ENCODE assay signal across 8 cellular contexts in genomic region chr6:21665436-21666199, GRCh38.
A peak's percentile ranks its signal among the peaks of the same experiment; 100 is the strongest.
DNase-seq lines count a peak whose midpoint lies in the region; ATAC-seq and TF ChIP-seq lines count a peak whose summit lies in the region.

No MANE protein-coding gene starts in this region.

- H3K4me1 ChIP-seq in A673 (ENCODE audit: insufficient read depth, low read length, poor library complexity, severe bottlenecking) (peaks cover 19% of the 10 kb centered on the region), HUES64 (ENCODE audit: insufficient read depth, low read length) (peaks cover 26% of the 10 kb centered on the region), mucosa of stomach (ENCODE audit: control insufficient read depth, insufficient read depth, low read length) (no peaks in the 10 kb centered on the region)

- DNase-seq in A673 (ENCODE audit: low spot score) (no peak), dermis blood vessel endothelial cell (peak; percentile 13), COLO829 (ENCODE audit: low spot score) (no peak), GM10266 (ENCODE audit: extremely low spot score) (no peak)

- H3K9ac ChIP-seq in HUES64 (ENCODE audit: low read depth, low read length) (peak overlapping the region; percentile 92), mucosa of stomach (ENCODE audit: low read length) (no peak overlapping the region)

- no peaks in the 10 kb centered on the region for H3K36me3 ChIP-seq in A673 (ENCODE audit: insufficient read depth, low read length, poor library complexity, severe bottlenecking)
- peaks cover 20% of the 10 kb centered on the region for H3K36me3 ChIP-seq in HUES64 (ENCODE audit: insufficient read depth, low read length)
- no peaks in the 10 kb centered on the region for H3K36me3 ChIP-seq in mucosa of stomach (ENCODE audit: control insufficient read depth, insufficient read depth, low read length)

- H3K9me3 ChIP-seq in A673 (ENCODE audit: low read depth, low read length, poor library complexity, severe bottlenecking) = no peaks in the 10 kb centered on the region
- no peaks in the 10 kb centered on the region for H3K9me3 ChIP-seq in HUES64 (ENCODE audit: insufficient read depth, low read depth, low read length)
- no peaks in the 10 kb centered on the region for H3K9me3 ChIP-seq in mucosa of stomach (ENCODE audit: control insufficient read depth, low read length)

- H3K27me3 ChIP-seq in A673 (replicated peaks; ENCODE audit: insufficient read depth, low read depth, low read length, poor library complexity) (peaks cover 78% of the 10 kb centered on the region), HUES64 (ENCODE audit: insufficient read depth, low read length) (peaks cover 22% of the 10 kb centered on the region), mucosa of stomach (ENCODE audit: control insufficient read depth, insufficient read depth, low read length) (peaks cover 59% of the 10 kb centered on the region)

- under 1% methylated on average over 35 of the region's 35 CpGs for WGBS in HUES64

- ATAC-seq in HG03378 (IDR thresholded peaks at IDR 0.05; ENCODE audit: unreplicated experiment) (no peak), GM19351 (IDR thresholded peaks at IDR 0.05; ENCODE audit: unreplicated experiment) (no peak)

- POLR2A ChIA-PET in A673 (lab: Charles Lee; ENCODE audit: low non-redundant PET) = no interaction called here

- H3K4me3 ChIP-seq in A673 (ENCODE audit: low read depth, low read length, poor library complexity, severe bottlenecking) (peak overlapping the region; percentile 41), HUES64 (ENCODE audit: low read length) (peak overlapping the region; percentile 99), mucosa of stomach (ENCODE audit: low read length) (peak overlapping the region; percentile 19)

- BruUV-seq in A673 (replicated peaks; lab: Mats Ljungman, UMichigan) = no TSS peak

- H3K27ac ChIP-seq in A673 (ENCODE audit: low read depth, low read length, poor library complexity, severe bottlenecking) = no peak overlapping the region
- peak overlapping the region; percentile 92 for H3K27ac ChIP-seq in HUES64 (ENCODE audit: low read depth, low read length)

- CTCF ChIA-PET in A673 (lab: Charles Lee) = no interaction called here

- intact Hi-C loops in A673 (cut with micrococcal nuclease; ENCODE audit: unreplicated experiment) = no loop called here

- TF ChIP-seq CTCF in A673 (conservative IDR thresholded peaks at IDR 0.05; ENCODE audit: low read depth, low read length) (no peak), GM10266 (IDR thresholded peaks at IDR 0.05; ENCODE audit: control insufficient read depth, insufficient read depth, low read depth, missing control alignments) (no peak)

Comparison
In these comparisons a context has a peak if more than half of its experiments do, and no peak if none do; other contexts are left out.
1. H3K4me3 ChIP-seq: peak in every context shown above with its lines; median percentile 99 in HUES64; 41 in A673; 19 in mucosa of stomach.